Comparison of ENCODE assay signal across 1 cellular context in genomic region chr9:89179920-89180667, GRCh38.
A peak's percentile ranks its signal among the peaks of the same experiment; 100 is the strongest.
TF ChIP-seq lines count a peak whose summit lies in the region.

No MANE protein-coding gene starts in this region.

TF ChIP-seq in HCT116, 20 proteins besides CTCF, POLR2A, EP300 and RAD21 (continued from another document):
- TF ChIP-seq CEBPB (IDR thresholded peaks at IDR 0.05; ENCODE audit: low read depth): peak; percentile 99
- TF ChIP-seq SP1 (IDR thresholded peaks at IDR 0.05; ENCODE audit: low read depth): peak; percentile 91
- peak; percentile 91 for TF ChIP-seq TCF7L2 (IDR thresholded peaks at IDR 0.05; ENCODE audit: borderline replicate concordance, extremely low read depth, insufficient read depth, insufficient read length)
- TF ChIP-seq ELF1 (IDR thresholded peaks at IDR 0.05; ENCODE audit: borderline replicate concordance, low read depth): no peak
- TF ChIP-seq YY1 (IDR thresholded peaks at IDR 0.05; ENCODE audit: extremely low read depth, insufficient replicate concordance, low read depth, low read length): peak; percentile 24
- TF ChIP-seq CBX3 (IDR thresholded peaks at IDR 0.05; ENCODE audit: low read depth): no peak
- no peak; the same call in 1 of the 2 replicates for TF ChIP-seq ATF3 (IDR thresholded peaks at IDR 0.05)
- no peak for TF ChIP-seq EZH2 (IDR thresholded peaks at IDR 0.05)
- TF ChIP-seq SRF (IDR thresholded peaks at IDR 0.05; ENCODE audit: low read depth): no peak
- peak; percentile 64; the same call in 1 of the 2 replicates for TF ChIP-seq POLR2AphosphoS5 (IDR thresholded peaks at IDR 0.05; ENCODE audit: low read depth, low read length)
- TF ChIP-seq ZFX (IDR thresholded peaks at IDR 0.05): no peak
TF ChIP-seq in HCT116: peak in this region for 8.
